ENCODE assay signal across 1 cellular context in the genomic region with DNA sequence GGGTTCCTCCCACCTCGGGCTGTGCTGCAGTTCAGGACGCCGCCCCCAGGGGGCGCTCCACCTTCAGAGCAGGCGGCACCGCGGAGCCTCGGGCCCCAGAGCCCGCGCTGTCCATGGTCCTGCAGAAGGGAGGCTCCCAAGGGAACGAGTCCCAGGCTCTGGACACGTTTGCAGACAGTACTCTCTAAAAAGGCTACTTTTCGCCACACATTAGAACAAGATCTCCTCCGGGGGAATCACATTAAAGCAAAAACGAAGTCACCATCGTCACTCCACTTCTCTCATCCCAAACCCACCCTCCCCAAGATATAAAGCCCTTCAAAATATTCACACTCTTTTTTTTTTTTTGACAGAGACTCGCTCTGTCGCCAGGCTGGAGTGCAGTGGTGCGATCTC.
TF ChIP-seq lines count a peak whose summit lies in the region.

No MANE protein-coding gene starts in this region.

TF ChIP-seq in K562, 482 proteins besides CTCF, POLR2A, EP300 and RAD21 (continued from another document and continues in another):
- TF ChIP-seq, protein P1, sequence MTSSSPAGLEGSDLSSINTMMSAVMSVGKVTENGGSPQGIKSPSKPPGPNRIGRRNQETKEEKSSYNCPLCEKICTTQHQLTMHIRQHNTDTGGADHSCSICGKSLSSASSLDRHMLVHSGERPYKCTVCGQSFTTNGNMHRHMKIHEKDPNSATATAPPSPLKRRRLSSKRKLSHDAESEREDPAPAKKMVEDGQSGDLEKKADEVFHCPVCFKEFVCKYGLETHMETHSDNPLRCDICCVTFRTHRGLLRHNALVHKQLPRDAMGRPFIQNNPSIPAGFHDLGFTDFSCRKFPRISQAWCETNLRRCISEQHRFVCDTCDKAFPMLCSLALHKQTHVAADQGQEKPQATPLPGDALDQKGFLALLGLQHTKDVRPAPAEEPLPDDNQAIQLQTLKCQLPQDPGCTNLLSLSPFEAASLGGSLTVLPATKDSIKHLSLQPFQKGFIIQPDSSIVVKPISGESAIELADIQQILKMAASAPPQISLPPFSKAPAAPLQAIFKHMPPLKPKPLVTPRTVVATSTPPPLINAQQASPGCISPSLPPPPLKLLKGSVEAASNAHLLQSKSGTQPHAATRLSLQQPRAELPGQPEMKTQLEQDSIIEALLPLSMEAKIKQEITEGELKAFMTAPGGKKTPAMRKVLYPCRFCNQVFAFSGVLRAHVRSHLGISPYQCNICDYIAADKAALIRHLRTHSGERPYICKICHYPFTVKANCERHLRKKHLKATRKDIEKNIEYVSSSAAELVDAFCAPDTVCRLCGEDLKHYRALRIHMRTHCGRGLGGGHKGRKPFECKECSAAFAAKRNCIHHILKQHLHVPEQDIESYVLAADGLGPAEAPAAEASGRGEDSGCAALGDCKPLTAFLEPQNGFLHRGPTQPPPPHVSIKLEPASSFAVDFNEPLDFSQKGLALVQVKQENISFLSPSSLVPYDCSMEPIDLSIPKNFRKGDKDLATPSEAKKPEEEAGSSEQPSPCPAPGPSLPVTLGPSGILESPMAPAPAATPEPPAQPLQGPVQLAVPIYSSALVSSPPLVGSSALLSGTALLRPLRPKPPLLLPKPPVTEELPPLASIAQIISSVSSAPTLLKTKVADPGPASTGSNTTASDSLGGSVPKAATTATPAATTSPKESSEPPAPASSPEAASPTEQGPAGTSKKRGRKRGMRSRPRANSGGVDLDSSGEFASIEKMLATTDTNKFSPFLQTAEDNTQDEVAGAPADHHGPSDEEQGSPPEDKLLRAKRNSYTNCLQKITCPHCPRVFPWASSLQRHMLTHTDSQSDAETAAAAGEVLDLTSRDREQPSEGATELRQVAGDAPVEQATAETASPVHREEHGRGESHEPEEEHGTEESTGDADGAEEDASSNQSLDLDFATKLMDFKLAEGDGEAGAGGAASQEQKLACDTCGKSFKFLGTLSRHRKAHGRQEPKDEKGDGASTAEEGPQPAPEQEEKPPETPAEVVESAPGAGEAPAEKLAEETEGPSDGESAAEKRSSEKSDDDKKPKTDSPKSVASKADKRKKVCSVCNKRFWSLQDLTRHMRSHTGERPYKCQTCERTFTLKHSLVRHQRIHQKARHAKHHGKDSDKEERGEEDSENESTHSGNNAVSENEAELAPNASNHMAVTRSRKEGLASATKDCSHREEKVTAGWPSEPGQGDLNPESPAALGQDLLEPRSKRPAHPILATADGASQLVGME (CRISPR knock-in tag; IDR thresholded peaks at IDR 0.05): no peak
- no peak for TF ChIP-seq KHSRP (IDR thresholded peaks at IDR 0.05)
- TF ChIP-seq, protein P2, sequence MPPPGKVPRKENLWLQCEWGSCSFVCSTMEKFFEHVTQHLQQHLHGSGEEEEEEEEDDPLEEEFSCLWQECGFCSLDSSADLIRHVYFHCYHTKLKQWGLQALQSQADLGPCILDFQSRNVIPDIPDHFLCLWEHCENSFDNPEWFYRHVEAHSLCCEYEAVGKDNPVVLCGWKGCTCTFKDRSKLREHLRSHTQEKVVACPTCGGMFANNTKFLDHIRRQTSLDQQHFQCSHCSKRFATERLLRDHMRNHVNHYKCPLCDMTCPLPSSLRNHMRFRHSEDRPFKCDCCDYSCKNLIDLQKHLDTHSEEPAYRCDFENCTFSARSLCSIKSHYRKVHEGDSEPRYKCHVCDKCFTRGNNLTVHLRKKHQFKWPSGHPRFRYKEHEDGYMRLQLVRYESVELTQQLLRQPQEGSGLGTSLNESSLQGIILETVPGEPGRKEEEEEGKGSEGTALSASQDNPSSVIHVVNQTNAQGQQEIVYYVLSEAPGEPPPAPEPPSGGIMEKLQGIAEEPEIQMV (tag; conservative IDR thresholded peaks at IDR 0.05; ENCODE audit: low read depth): no peak
- no peak for TF ChIP-seq ARNT (IDR thresholded peaks at IDR 0.05)
- TF ChIP-seq, protein P3, sequence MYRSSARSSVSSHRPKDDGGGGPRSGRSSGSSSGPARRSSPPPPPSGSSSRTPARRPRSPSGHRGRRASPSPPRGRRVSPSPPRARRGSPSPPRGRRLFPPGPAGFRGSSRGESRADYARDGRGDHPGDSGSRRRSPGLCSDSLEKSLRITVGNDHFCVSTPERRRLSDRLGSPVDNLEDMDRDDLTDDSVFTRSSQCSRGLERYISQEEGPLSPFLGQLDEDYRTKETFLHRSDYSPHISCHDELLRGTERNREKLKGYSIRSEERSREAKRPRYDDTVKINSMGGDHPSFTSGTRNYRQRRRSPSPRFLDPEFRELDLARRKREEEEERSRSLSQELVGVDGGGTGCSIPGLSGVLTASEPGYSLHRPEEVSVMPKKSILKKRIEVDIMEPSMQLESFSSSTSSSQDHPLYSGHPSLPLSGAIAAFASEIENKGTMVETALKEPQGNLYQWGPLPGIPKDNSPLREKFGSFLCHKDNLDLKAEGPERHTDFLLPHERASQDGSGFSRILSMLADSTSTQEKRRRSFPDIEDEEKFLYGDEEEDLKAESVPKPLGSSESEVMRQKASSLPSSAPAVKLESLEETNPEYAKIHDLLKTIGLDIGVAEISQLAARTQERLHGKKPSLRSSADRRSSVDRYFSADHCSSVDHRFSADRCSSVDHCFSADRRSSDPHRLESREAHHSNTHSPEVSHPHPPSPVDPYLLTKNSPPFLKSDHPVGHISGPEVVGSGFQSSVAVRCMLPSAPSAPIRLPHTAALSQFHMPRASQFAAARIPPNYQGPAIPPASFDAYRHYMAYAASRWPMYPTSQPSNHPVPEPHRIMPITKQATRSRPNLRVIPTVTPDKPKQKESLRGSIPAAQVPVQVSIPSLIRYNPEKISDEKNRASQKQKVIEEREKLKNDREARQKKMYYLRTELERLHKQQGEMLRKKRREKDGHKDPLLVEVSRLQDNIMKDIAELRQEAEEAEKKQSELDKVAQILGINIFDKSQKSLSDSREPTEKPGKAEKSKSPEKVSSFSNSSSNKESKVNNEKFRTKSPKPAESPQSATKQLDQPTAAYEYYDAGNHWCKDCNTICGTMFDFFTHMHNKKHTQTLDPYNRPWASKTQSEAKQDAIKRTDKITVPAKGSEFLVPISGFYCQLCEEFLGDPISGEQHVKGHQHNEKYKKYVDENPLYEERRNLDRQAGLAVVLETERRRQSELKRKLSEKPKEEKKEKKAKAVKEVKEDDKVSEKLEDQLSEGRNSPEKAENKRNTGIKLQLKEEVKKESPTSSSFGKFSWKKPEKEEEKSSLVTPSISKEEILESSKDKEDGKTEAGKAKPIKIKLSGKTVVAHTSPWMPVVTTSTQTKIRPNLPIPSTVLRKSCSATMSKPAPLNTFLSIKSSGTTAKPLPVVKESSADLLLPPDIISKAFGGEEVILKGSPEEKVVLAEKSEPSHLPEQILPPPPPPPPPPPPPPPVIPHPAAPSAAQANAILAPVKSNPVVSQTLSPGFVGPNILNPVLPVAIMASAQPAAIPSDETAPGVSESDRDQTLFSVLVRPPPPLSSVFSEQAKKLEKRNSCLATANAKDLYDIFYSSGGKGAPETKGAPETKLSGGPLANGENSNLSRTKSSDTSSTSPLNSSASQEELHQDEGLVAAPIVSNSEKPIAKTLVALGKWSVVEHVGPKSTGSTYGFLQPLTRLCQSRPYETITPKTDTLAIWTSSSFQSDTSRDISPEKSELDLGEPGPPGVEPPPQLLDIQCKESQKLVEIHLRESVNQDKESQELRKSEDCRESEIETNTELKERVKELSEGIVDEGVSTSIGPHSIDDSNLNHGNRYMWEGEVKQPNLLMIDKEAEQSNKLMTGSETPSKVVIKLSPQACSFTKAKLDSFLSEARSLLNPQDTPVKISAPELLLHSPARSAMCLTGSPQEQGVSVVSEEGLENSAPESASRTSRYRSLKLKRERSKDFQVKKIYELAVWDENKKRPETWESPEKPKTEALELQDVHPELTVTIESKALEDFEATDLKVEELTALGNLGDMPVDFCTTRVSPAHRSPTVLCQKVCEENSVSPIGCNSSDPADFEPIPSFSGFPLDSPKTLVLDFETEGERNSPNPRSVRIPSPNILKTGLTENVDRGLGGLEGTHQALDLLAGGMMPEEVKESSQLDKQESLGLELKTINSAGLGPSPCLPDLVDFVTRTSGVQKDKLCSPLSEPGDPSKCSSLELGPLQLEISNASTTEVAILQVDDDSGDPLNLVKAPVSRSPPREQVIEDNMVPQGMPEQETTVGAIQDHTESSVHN (IDR thresholded peaks at IDR 0.05; ENCODE audit: borderline replicate concordance in 1 of 2, low read depth in 1 of 2): no peak
- TF ChIP-seq SP1 (CRISPR knock-in tag; IDR thresholded peaks at IDR 0.05): peak; percentile 77; the same call in 1 of the 2 replicates
- TF ChIP-seq HMG20B (CRISPR knock-in tag; IDR thresholded peaks at IDR 0.05): no peak
- no peak for TF ChIP-seq CBX2 (IDR thresholded peaks at IDR 0.05; ENCODE audit: insufficient read depth, low read length, poor library complexity, severe bottlenecking)
- TF ChIP-seq SRSF7 (optimal IDR thresholded peaks at IDR 0.05; ENCODE audit: low read depth, low read length): no peak
- no peak for TF ChIP-seq ZNF445 (CRISPR knock-in tag; IDR thresholded peaks at IDR 0.05; ENCODE audit: low read depth)
- no peak for TF ChIP-seq MBD2 (IDR thresholded peaks at IDR 0.05; ENCODE audit: borderline replicate concordance, low read depth)
- TF ChIP-seq JUNB (CRISPR knock-in tag; conservative IDR thresholded peaks at IDR 0.05): no peak
- TF ChIP-seq, protein P4, sequence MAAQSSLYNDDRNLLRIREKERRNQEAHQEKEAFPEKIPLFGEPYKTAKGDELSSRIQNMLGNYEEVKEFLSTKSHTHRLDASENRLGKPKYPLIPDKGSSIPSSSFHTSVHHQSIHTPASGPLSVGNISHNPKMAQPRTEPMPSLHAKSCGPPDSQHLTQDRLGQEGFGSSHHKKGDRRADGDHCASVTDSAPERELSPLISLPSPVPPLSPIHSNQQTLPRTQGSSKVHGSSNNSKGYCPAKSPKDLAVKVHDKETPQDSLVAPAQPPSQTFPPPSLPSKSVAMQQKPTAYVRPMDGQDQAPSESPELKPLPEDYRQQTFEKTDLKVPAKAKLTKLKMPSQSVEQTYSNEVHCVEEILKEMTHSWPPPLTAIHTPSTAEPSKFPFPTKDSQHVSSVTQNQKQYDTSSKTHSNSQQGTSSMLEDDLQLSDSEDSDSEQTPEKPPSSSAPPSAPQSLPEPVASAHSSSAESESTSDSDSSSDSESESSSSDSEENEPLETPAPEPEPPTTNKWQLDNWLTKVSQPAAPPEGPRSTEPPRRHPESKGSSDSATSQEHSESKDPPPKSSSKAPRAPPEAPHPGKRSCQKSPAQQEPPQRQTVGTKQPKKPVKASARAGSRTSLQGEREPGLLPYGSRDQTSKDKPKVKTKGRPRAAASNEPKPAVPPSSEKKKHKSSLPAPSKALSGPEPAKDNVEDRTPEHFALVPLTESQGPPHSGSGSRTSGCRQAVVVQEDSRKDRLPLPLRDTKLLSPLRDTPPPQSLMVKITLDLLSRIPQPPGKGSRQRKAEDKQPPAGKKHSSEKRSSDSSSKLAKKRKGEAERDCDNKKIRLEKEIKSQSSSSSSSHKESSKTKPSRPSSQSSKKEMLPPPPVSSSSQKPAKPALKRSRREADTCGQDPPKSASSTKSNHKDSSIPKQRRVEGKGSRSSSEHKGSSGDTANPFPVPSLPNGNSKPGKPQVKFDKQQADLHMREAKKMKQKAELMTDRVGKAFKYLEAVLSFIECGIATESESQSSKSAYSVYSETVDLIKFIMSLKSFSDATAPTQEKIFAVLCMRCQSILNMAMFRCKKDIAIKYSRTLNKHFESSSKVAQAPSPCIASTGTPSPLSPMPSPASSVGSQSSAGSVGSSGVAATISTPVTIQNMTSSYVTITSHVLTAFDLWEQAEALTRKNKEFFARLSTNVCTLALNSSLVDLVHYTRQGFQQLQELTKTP (IDR thresholded peaks at IDR 0.05; ENCODE audit: low read depth in 1 of 2, partially characterized antibody in 2 of 2): peak in 1 of 2 experiments; percentile 98
- TF ChIP-seq, protein P5, sequence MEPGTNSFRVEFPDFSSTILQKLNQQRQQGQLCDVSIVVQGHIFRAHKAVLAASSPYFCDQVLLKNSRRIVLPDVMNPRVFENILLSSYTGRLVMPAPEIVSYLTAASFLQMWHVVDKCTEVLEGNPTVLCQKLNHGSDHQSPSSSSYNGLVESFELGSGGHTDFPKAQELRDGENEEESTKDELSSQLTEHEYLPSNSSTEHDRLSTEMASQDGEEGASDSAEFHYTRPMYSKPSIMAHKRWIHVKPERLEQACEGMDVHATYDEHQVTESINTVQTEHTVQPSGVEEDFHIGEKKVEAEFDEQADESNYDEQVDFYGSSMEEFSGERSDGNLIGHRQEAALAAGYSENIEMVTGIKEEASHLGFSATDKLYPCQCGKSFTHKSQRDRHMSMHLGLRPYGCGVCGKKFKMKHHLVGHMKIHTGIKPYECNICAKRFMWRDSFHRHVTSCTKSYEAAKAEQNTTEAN (CRISPR knock-in tag; IDR thresholded peaks at IDR 0.05): peak; percentile 92
- TF ChIP-seq CTBP1 (IDR thresholded peaks at IDR 0.05; ENCODE audit: borderline replicate concordance): peak; percentile 51; the same call in 1 of the 2 replicates
- no peak for TF ChIP-seq ZNF79 (CRISPR knock-in tag; IDR thresholded peaks at IDR 0.05; ENCODE audit: low read depth)
- no peak for TF ChIP-seq ZNF589 (CRISPR knock-in tag; IDR thresholded peaks at IDR 0.05; ENCODE audit: low read depth)
- TF ChIP-seq EP400 (IDR thresholded peaks at IDR 0.05): no peak
- no peak for TF ChIP-seq RBM14 (IDR thresholded peaks at IDR 0.05; ENCODE audit: borderline replicate concordance, insufficient read depth, low read depth, low read length)
- no peak for TF ChIP-seq PHB2 (IDR thresholded peaks at IDR 0.05; ENCODE audit: low read depth)
- TF ChIP-seq RCOR1 (IDR thresholded peaks at IDR 0.05; ENCODE audit: borderline replicate concordance in 1 of 2, low read depth in 2 of 2, low read length in 2 of 2): peak in 1 of 2 experiments; percentile 90; a peak in 2 of 4 replicates
- no peak for TF ChIP-seq ZNF586 (CRISPR knock-in tag; conservative IDR thresholded peaks at IDR 0.05)
- TF ChIP-seq, protein P6, sequence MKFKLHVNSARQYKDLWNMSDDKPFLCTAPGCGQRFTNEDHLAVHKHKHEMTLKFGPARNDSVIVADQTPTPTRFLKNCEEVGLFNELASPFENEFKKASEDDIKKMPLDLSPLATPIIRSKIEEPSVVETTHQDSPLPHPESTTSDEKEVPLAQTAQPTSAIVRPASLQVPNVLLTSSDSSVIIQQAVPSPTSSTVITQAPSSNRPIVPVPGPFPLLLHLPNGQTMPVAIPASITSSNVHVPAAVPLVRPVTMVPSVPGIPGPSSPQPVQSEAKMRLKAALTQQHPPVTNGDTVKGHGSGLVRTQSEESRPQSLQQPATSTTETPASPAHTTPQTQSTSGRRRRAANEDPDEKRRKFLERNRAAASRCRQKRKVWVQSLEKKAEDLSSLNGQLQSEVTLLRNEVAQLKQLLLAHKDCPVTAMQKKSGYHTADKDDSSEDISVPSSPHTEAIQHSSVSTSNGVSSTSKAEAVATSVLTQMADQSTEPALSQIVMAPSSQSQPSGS (CRISPR knock-in tag; IDR thresholded peaks at IDR 0.05): no peak
- TF ChIP-seq ERF (CRISPR knock-in tag; IDR thresholded peaks at IDR 0.05): no peak
- TF ChIP-seq ETV6 (IDR thresholded peaks at IDR 0.05; ENCODE audit: borderline replicate concordance in 1 of 2, low read depth in 2 of 2, low read length in 1 of 2): no peak
- peak; percentile 97 for TF ChIP-seq ETV6 (CRISPR knock-in tag; IDR thresholded peaks at IDR 0.05; ENCODE audit: borderline replicate concordance)
- no peak for TF ChIP-seq ILK (tag; IDR thresholded peaks at IDR 0.05; ENCODE audit: borderline replicate concordance, low read depth)
- TF ChIP-seq, protein P7, sequence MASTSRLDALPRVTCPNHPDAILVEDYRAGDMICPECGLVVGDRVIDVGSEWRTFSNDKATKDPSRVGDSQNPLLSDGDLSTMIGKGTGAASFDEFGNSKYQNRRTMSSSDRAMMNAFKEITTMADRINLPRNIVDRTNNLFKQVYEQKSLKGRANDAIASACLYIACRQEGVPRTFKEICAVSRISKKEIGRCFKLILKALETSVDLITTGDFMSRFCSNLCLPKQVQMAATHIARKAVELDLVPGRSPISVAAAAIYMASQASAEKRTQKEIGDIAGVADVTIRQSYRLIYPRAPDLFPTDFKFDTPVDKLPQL (IDR thresholded peaks at IDR 0.05; ENCODE audit: extremely low read depth, insufficient read length): no peak
- 0 out of 2 replicates have a peak, but pooled peaks have one; percentile 42 for TF ChIP-seq CEBPG (CRISPR knock-in tag; IDR thresholded peaks at IDR 0.05)
- TF ChIP-seq CEBPG (tag; conservative IDR thresholded peaks at IDR 0.05 in 1 of 2, IDR thresholded peaks at IDR 0.05 in 1 of 2): no peak
- TF ChIP-seq RBM39 (optimal IDR thresholded peaks at IDR 0.05; ENCODE audit: low read depth, low read length): no peak
- TF ChIP-seq ZFP30 (CRISPR knock-in tag; IDR thresholded peaks at IDR 0.05; ENCODE audit: borderline replicate concordance): no peak
